Comparison of ENCODE assay signal across 29 cellular contexts in genomic region chr3:175571096-175571495, GRCh38.
"Had no signal": no experiment of that assay in that cellular context is flagged by ENCODE, and none has a peak within 500 bp of the region (broad histone marks: within the 10 kb centered on the region; RNA-seq: fewer than 3 reads in every experiment).

No MANE protein-coding gene starts in this region.

- H3K4me1 ChIP-seq: adrenal gland, body of pancreas, esophagus muscularis mucosa had no signal

- H3K36me3 ChIP-seq: adrenal gland, esophagus muscularis mucosa, WERI-Rb-1 had no signal

- H3K27me3 ChIP-seq: adrenal gland, body of pancreas, dorsolateral prefrontal cortex, esophagus muscularis mucosa had no signal

- H3K9me3 ChIP-seq: adrenal gland, body of pancreas, esophagus muscularis mucosa had no signal

- DNase-seq: activated B cell treated with CpG ODN at 0.5 μM for 24 hours; activated CD4-positive, alpha-beta T cell treated with anti-CD3 and anti-CD28 coated beads for 48 hours; activated CD4-positive, alpha-beta T cell treated with anti-CD3 and anti-CD28 coated beads, Interleukin-2, amount 50 U/mL, for 1 hour; activated CD4-positive, alpha-beta T cell treated with anti-CD3 and anti-CD28 coated beads, Interleukin-2, amount 50 U/mL, for 48 hours; activated CD8-positive, alpha-beta memory T cell treated with anti-CD3 and anti-CD28 coated beads for 24 hours; activated CD8-positive, alpha-beta T cell treated with anti-CD3 and anti-CD28 coated beads for 36 hours; activated effector memory CD4-positive, alpha-beta T cell treated with Interleukin-2 at 50 U/mL for 16 hours; activated naive CD4-positive, alpha-beta T cell treated with anti-CD3 and anti-CD28 coated beads for 36 hours; activated naive CD8-positive, alpha-beta T cell treated with anti-CD3 and anti-CD28 coated beads for 36 hours; activated naive CD8-positive, alpha-beta T cell treated with anti-CD3 and anti-CD28 coated beads, Interleukin-2, amount 50 U/mL, for 24 hours; activated T-cell treated with anti-CD3 and anti-CD28 coated beads, Interleukin-2, amount 50 U/mL, for 4 hours; adrenal gland; amygdala; aorta; body of pancreas; dorsolateral prefrontal cortex; effector memory CD4-positive, alpha-beta T cell; endodermal cell; erythroblast; head of caudate nucleus; T-helper 1 cell; T-helper 17 cell; T1000; WERI-Rb-1 had no signal

- H3K27ac ChIP-seq: adrenal gland, body of pancreas, coronary artery, dorsolateral prefrontal cortex, esophagus muscularis mucosa, WERI-Rb-1 had no signal

- ATAC-seq: activated CD4-positive, CD25-positive, alpha-beta regulatory T cell treated with anti-CD3 and anti-CD28 coated beads, Interleukin-2, amount 50 U/mL, for 24 hours; activated CD8-positive, alpha-beta T cell treated with anti-CD3 and anti-CD28 coated beads for 36 hours; activated naive CD8-positive, alpha-beta T cell treated with anti-CD3 and anti-CD28 coated beads, Interleukin-2, amount 50 U/mL, for 24 hours; activated T-cell treated with anti-CD3 and anti-CD28 coated beads, Interleukin-2, amount 50 U/mL, for 4 hours; activated T-helper 17 cell treated with anti-CD3 and anti-CD28 coated beads, Interleukin-2, amount 50 U/mL, for 72 hours; body of pancreas; T-helper 17 cell had no signal

- H3K4me3 ChIP-seq: adrenal gland, body of pancreas, coronary artery, dorsolateral prefrontal cortex, esophagus muscularis mucosa had no signal

- FAIRE-seq: frontal cortex had no signal
